ENCODE assay signal across 1 cellular context in the genomic region with DNA sequence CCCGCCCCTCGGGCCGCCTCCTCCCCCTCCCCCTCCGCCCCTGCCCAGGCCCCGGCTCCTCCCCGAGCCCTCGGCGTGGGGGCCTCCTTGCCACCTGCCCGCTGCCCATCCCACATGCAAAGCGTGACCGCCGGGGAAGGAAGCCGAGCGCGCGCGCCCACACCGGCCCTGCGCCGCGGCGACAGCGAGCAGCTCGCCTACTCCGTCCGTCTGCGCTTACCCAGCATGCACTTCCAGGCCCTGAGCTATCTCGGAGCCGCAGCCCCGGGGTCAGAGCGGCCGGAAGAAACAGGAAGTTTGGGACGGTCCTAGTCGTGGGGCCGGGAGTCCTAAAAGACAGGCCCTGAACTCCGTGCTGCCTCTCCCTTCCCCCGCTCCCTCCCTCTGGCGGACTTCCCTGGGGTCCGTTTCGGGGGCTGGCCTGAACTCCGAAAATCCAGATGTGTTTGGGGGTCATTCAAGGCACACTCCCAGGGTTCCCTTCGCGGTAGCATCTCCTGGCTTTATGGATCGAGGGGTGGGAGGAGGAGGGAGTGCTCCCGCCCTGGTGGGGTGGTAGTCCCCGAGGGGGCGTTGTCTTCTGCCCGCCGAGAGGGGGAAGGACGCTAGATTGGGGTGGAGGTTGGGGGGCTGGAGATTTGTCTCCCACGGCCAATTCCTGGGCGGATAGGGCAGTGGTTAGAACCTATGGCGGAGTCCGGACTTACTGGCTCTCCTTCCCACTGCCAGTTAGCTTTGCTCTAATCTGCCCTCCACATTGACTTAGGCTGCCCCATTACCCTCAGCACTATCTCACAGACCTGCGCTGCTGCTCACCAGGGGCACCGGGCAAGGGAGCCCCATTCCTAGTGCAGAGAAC.
TF ChIP-seq lines count a peak whose summit lies in the region.

No MANE protein-coding gene starts in this region.

TF ChIP-seq in K562, 482 proteins besides CTCF, POLR2A, EP300 and RAD21 (continued from another document):
- TF ChIP-seq, protein P1, sequence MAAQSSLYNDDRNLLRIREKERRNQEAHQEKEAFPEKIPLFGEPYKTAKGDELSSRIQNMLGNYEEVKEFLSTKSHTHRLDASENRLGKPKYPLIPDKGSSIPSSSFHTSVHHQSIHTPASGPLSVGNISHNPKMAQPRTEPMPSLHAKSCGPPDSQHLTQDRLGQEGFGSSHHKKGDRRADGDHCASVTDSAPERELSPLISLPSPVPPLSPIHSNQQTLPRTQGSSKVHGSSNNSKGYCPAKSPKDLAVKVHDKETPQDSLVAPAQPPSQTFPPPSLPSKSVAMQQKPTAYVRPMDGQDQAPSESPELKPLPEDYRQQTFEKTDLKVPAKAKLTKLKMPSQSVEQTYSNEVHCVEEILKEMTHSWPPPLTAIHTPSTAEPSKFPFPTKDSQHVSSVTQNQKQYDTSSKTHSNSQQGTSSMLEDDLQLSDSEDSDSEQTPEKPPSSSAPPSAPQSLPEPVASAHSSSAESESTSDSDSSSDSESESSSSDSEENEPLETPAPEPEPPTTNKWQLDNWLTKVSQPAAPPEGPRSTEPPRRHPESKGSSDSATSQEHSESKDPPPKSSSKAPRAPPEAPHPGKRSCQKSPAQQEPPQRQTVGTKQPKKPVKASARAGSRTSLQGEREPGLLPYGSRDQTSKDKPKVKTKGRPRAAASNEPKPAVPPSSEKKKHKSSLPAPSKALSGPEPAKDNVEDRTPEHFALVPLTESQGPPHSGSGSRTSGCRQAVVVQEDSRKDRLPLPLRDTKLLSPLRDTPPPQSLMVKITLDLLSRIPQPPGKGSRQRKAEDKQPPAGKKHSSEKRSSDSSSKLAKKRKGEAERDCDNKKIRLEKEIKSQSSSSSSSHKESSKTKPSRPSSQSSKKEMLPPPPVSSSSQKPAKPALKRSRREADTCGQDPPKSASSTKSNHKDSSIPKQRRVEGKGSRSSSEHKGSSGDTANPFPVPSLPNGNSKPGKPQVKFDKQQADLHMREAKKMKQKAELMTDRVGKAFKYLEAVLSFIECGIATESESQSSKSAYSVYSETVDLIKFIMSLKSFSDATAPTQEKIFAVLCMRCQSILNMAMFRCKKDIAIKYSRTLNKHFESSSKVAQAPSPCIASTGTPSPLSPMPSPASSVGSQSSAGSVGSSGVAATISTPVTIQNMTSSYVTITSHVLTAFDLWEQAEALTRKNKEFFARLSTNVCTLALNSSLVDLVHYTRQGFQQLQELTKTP (IDR thresholded peaks at IDR 0.05; ENCODE audit: low read depth in 1 of 2, partially characterized antibody in 2 of 2): peak; percentile 34 to 67
- TF ChIP-seq ZNF324 (CRISPR knock-in tag; IDR thresholded peaks at IDR 0.05): no peak
- TF ChIP-seq RNF2 (IDR thresholded peaks at IDR 0.05): peak; percentile 71; the same call in 1 of the 2 replicates
- TF ChIP-seq, protein P2, sequence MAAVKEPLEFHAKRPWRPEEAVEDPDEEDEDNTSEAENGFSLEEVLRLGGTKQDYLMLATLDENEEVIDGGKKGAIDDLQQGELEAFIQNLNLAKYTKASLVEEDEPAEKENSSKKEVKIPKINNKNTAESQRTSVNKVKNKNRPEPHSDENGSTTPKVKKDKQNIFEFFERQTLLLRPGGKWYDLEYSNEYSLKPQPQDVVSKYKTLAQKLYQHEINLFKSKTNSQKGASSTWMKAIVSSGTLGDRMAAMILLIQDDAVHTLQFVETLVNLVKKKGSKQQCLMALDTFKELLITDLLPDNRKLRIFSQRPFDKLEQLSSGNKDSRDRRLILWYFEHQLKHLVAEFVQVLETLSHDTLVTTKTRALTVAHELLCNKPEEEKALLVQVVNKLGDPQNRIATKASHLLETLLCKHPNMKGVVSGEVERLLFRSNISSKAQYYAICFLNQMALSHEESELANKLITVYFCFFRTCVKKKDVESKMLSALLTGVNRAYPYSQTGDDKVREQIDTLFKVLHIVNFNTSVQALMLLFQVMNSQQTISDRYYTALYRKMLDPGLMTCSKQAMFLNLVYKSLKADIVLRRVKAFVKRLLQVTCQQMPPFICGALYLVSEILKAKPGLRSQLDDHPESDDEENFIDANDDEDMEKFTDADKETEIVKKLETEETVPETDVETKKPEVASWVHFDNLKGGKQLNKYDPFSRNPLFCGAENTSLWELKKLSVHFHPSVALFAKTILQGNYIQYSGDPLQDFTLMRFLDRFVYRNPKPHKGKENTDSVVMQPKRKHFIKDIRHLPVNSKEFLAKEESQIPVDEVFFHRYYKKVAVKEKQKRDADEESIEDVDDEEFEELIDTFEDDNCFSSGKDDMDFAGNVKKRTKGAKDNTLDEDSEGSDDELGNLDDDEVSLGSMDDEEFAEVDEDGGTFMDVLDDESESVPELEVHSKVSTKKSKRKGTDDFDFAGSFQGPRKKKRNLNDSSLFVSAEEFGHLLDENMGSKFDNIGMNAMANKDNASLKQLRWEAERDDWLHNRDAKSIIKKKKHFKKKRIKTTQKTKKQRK (IDR thresholded peaks at IDR 0.05; ENCODE audit: borderline replicate concordance, low read depth, low read length): no peak
- TF ChIP-seq, protein P3, sequence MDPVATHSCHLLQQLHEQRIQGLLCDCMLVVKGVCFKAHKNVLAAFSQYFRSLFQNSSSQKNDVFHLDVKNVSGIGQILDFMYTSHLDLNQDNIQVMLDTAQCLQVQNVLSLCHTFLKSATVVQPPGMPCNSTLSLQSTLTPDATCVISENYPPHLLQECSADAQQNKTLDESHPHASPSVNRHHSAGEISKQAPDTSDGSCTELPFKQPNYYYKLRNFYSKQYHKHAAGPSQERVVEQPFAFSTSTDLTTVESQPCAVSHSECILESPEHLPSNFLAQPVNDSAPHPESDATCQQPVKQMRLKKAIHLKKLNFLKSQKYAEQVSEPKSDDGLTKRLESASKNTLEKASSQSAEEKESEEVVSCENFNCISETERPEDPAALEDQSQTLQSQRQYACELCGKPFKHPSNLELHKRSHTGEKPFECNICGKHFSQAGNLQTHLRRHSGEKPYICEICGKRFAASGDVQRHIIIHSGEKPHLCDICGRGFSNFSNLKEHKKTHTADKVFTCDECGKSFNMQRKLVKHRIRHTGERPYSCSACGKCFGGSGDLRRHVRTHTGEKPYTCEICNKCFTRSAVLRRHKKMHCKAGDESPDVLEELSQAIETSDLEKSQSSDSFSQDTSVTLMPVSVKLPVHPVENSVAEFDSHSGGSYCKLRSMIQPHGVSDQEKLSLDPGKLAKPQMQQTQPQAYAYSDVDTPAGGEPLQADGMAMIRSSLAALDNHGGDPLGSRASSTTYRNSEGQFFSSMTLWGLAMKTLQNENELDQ (CRISPR knock-in tag; IDR thresholded peaks at IDR 0.05; ENCODE audit: borderline replicate concordance): no peak
- TF ChIP-seq MYNN (IDR thresholded peaks at IDR 0.05): peak; percentile 36; the same call in 1 of the 2 replicates
- TF ChIP-seq MYNN (CRISPR knock-in tag; IDR thresholded peaks at IDR 0.05): no peak
- TF ChIP-seq, protein P4, sequence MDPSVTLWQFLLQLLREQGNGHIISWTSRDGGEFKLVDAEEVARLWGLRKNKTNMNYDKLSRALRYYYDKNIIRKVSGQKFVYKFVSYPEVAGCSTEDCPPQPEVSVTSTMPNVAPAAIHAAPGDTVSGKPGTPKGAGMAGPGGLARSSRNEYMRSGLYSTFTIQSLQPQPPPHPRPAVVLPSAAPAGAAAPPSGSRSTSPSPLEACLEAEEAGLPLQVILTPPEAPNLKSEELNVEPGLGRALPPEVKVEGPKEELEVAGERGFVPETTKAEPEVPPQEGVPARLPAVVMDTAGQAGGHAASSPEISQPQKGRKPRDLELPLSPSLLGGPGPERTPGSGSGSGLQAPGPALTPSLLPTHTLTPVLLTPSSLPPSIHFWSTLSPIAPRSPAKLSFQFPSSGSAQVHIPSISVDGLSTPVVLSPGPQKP (CRISPR knock-in tag; IDR thresholded peaks at IDR 0.05): no peak
- TF ChIP-seq ZFX (CRISPR knock-in tag; IDR thresholded peaks at IDR 0.05): peak; percentile 96
- peak; percentile 80 for TF ChIP-seq NR2C1 (IDR thresholded peaks at IDR 0.05)
- peak; percentile 85 for TF ChIP-seq NR2C1 (tag; IDR thresholded peaks at IDR 0.05)
- TF ChIP-seq RBBP5 (IDR thresholded peaks at IDR 0.05; ENCODE audit: borderline replicate concordance, insufficient read depth, low read length, poor library complexity, severe bottlenecking): peak; percentile 58
- peak; percentile 31 to 35; a peak in 1 of 4 replicates for TF ChIP-seq NONO (IDR thresholded peaks at IDR 0.05; ENCODE audit: low read depth in 2 of 2, low read length in 1 of 2)
- TF ChIP-seq LEF1 (IDR thresholded peaks at IDR 0.05): peak; percentile 67; the same call in 1 of the 2 replicates
- peak; percentile 66; the same call in 1 of the 2 replicates for TF ChIP-seq GABPB1 (CRISPR knock-in tag; IDR thresholded peaks at IDR 0.05)
- TF ChIP-seq KDM4B (IDR thresholded peaks at IDR 0.05; ENCODE audit: borderline replicate concordance in 2 of 2, low read depth in 1 of 2): 0 out of 4 replicates have a peak, but pooled peaks of 1 of the 2 experiments have one; percentile 31
- no peak for TF ChIP-seq NCOA2 (IDR thresholded peaks at IDR 0.05; ENCODE audit: partially characterized antibody in 2 of 2)
- no peak for TF ChIP-seq KLF16 (IDR thresholded peaks at IDR 0.05)
- peak; percentile 47 for TF ChIP-seq ESRRA (IDR thresholded peaks at IDR 0.05; ENCODE audit: borderline replicate concordance, low read depth)
- no peak for TF ChIP-seq JUNB (CRISPR knock-in tag; conservative IDR thresholded peaks at IDR 0.05)
- TF ChIP-seq HNRNPLL (IDR thresholded peaks at IDR 0.05; ENCODE audit: low read depth, low read length, poor library complexity, severe bottlenecking): peak; percentile 35
- TF ChIP-seq ZNF79 (CRISPR knock-in tag; IDR thresholded peaks at IDR 0.05; ENCODE audit: low read depth): no peak
- no peak for TF ChIP-seq CBFB (CRISPR knock-in tag; IDR thresholded peaks at IDR 0.05)
- TF ChIP-seq, protein P5, sequence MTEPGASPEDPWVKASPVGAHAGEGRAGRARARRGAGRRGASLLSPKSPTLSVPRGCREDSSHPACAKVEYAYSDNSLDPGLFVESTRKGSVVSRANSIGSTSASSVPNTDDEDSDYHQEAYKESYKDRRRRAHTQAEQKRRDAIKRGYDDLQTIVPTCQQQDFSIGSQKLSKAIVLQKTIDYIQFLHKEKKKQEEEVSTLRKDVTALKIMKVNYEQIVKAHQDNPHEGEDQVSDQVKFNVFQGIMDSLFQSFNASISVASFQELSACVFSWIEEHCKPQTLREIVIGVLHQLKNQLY (CRISPR knock-in tag; conservative IDR thresholded peaks at IDR 0.05): no peak
- TF ChIP-seq RBFOX2 (IDR thresholded peaks at IDR 0.05; ENCODE audit: low read depth, low read length): peak; percentile 94
- TF ChIP-seq BRF1 (IDR thresholded peaks at IDR 0.05; ENCODE audit: borderline replicate concordance, extremely low read depth, insufficient read length): no peak
- no peak for TF ChIP-seq MCM3 (IDR thresholded peaks at IDR 0.05)
- 0 out of 2 replicates have a peak, but pooled peaks have one; percentile 42 for TF ChIP-seq ZNF311 (CRISPR knock-in tag; IDR thresholded peaks at IDR 0.05)
- 0 out of 2 replicates have a peak, but pooled peaks have one; percentile 14 for TF ChIP-seq KLF13 (tag; IDR thresholded peaks at IDR 0.05; ENCODE audit: borderline replicate concordance, low read depth)
- TF ChIP-seq, protein P6, sequence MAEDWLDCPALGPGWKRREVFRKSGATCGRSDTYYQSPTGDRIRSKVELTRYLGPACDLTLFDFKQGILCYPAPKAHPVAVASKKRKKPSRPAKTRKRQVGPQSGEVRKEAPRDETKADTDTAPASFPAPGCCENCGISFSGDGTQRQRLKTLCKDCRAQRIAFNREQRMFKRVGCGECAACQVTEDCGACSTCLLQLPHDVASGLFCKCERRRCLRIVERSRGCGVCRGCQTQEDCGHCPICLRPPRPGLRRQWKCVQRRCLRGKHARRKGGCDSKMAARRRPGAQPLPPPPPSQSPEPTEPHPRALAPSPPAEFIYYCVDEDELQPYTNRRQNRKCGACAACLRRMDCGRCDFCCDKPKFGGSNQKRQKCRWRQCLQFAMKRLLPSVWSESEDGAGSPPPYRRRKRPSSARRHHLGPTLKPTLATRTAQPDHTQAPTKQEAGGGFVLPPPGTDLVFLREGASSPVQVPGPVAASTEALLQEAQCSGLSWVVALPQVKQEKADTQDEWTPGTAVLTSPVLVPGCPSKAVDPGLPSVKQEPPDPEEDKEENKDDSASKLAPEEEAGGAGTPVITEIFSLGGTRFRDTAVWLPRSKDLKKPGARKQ (CRISPR knock-in tag; IDR thresholded peaks at IDR 0.05): no peak
- TF ChIP-seq ZNF282 (CRISPR knock-in tag; IDR thresholded peaks at IDR 0.05): no peak
- peak; percentile 72 for TF ChIP-seq L3MBTL2 (IDR thresholded peaks at IDR 0.05)
- no peak for TF ChIP-seq HEY1 (CRISPR knock-in tag; IDR thresholded peaks at IDR 0.05; ENCODE audit: borderline replicate concordance)
- TF ChIP-seq SMAD4 (CRISPR knock-in tag; conservative IDR thresholded peaks at IDR 0.05): peak; percentile 72; the same call in 1 of the 2 replicates
- TF ChIP-seq, protein P7, sequence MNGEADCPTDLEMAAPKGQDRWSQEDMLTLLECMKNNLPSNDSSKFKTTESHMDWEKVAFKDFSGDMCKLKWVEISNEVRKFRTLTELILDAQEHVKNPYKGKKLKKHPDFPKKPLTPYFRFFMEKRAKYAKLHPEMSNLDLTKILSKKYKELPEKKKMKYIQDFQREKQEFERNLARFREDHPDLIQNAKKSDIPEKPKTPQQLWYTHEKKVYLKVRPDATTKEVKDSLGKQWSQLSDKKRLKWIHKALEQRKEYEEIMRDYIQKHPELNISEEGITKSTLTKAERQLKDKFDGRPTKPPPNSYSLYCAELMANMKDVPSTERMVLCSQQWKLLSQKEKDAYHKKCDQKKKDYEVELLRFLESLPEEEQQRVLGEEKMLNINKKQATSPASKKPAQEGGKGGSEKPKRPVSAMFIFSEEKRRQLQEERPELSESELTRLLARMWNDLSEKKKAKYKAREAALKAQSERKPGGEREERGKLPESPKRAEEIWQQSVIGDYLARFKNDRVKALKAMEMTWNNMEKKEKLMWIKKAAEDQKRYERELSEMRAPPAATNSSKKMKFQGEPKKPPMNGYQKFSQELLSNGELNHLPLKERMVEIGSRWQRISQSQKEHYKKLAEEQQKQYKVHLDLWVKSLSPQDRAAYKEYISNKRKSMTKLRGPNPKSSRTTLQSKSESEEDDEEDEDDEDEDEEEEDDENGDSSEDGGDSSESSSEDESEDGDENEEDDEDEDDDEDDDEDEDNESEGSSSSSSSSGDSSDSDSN (IDR thresholded peaks at IDR 0.05; ENCODE audit: borderline replicate concordance in 1 of 2, low read depth in 2 of 2, low read length in 2 of 2): peak; percentile 52 to 86; a peak in 3 of 4 replicates
- TF ChIP-seq MTA3 (IDR thresholded peaks at IDR 0.05; ENCODE audit: borderline replicate concordance): peak; percentile 73; the same call in 1 of the 2 replicates
- TF ChIP-seq EP400 (IDR thresholded peaks at IDR 0.05): peak; percentile 73
- TF ChIP-seq JUN (IDR thresholded peaks at IDR 0.05; ENCODE audit: borderline replicate concordance, low read depth, low read length): no peak; the same call in 1 of the 2 replicates
- TF ChIP-seq JUN (CRISPR knock-in tag; IDR thresholded peaks at IDR 0.05; ENCODE audit: borderline replicate concordance): no peak
- TF ChIP-seq SAFB (IDR thresholded peaks at IDR 0.05; ENCODE audit: borderline replicate concordance, low read depth, low read length): no peak
- TF ChIP-seq POU5F1 (IDR thresholded peaks at IDR 0.05; ENCODE audit: borderline replicate concordance, low read depth, low read length, partially characterized antibody): no peak
- TF ChIP-seq TEAD4 (IDR thresholded peaks at IDR 0.05; ENCODE audit: low read length): peak; percentile 15; the same call in 1 of the 2 replicates
- TF ChIP-seq TEAD4 (CRISPR knock-in tag; IDR thresholded peaks at IDR 0.05; ENCODE audit: borderline replicate concordance): no peak
- no peak for TF ChIP-seq ZNF75A (CRISPR knock-in tag; IDR thresholded peaks at IDR 0.05)
TF ChIP-seq in K562: peak in this region for 128.
